1 cellular context compared by ENCODE assay signal in the genomic region with DNA sequence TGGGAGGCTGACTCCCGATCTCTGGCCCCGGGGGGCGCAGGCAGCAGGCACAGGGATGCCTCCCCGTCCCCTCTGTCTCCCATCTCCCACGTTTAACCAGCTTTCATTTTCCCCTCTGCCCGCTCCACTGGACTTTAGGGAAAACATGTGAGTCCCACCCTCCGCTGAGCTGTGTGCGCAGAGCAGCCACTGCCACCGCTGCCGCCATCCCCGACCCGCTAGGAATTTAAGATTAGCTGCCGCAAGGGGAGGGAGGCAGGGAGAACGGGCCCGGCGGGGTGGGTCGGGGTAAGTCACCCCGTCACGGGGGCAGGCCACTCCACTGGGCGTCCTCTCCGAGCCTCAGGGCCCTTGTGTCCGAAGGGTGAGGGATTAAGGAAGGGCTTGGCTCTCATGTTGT.
TF ChIP-seq lines count a peak whose summit lies in the region.

No MANE protein-coding gene starts in this region.

TF ChIP-seq in H1, 55 proteins besides CTCF, POLR2A, EP300 and RAD21:
- TF ChIP-seq SP1 (IDR thresholded peaks at IDR 0.05; ENCODE audit: low read depth, low read length) (no peak), SIX5 (IDR thresholded peaks at IDR 0.05; ENCODE audit: low read depth, low read length) (no peak), CHD2 (IDR thresholded peaks at IDR 0.05; ENCODE audit: low read length) (no peak), KDM5A (IDR thresholded peaks at IDR 0.05; ENCODE audit: low read length) (no peak), SIRT6 (IDR thresholded peaks at IDR 0.05; ENCODE audit: low read length) (no peak), KDM4A (IDR thresholded peaks at IDR 0.05; ENCODE audit: low read depth, low read length, severe bottlenecking) (no peak), SP4 (IDR thresholded peaks at IDR 0.05; ENCODE audit: low read length) (no peak), RBBP5 (IDR thresholded peaks at IDR 0.05; ENCODE audit: borderline replicate concordance, low read depth, low read length) (no peak), TBP (IDR thresholded peaks at IDR 0.05; ENCODE audit: low read depth, low read length) (no peak), YY1 (IDR thresholded peaks at IDR 0.05; ENCODE audit: low read depth, low read length) (no peak), SAP30 (IDR thresholded peaks at IDR 0.05; ENCODE audit: insufficient read depth, insufficient replicate concordance, low read length) (no peak), TCF12 (IDR thresholded peaks at IDR 0.05; ENCODE audit: low read depth, low read length) (no peak), EGR1 (IDR thresholded peaks at IDR 0.05; ENCODE audit: borderline replicate concordance, low read depth, low read length) (no peak), SRF (IDR thresholded peaks at IDR 0.05; ENCODE audit: low read depth, low read length) (no peak), FOSL1 (IDR thresholded peaks at IDR 0.05; ENCODE audit: insufficient read depth, low read depth, low read length) (no peak), E2F6 (IDR thresholded peaks at IDR 0.05) (no peak), SIN3A (conservative IDR thresholded peaks at IDR 0.05 in 1 of 2, IDR thresholded peaks at IDR 0.05 in 1 of 2; ENCODE audit: low read depth in 1 of 2, low read length in 2 of 2) (no peak), POLR2AphosphoS5 (IDR thresholded peaks at IDR 0.05; ENCODE audit: low read depth, low read length) (no peak), CBX5 (IDR thresholded peaks at IDR 0.05; ENCODE audit: low read depth, low read length) (no peak)
- TF ChIP-seq, protein P1, sequence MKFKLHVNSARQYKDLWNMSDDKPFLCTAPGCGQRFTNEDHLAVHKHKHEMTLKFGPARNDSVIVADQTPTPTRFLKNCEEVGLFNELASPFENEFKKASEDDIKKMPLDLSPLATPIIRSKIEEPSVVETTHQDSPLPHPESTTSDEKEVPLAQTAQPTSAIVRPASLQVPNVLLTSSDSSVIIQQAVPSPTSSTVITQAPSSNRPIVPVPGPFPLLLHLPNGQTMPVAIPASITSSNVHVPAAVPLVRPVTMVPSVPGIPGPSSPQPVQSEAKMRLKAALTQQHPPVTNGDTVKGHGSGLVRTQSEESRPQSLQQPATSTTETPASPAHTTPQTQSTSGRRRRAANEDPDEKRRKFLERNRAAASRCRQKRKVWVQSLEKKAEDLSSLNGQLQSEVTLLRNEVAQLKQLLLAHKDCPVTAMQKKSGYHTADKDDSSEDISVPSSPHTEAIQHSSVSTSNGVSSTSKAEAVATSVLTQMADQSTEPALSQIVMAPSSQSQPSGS (IDR thresholded peaks at IDR 0.05; ENCODE audit: low read length), result no peak
